In genomic region chr3:139189943-139190342, GRCh38 we compare ENCODE assay signal across 37 cellular contexts.
DNase-seq lines count a peak whose midpoint lies in the region; ATAC-seq, FAIRE-seq and TF ChIP-seq lines count a peak whose summit lies in the region.
"Had no signal": no experiment of that assay in that cellular context is flagged by ENCODE, and none has a peak within 500 bp of the region (broad histone marks: within the 10 kb centered on the region; RNA-seq: fewer than 3 reads in every experiment).

No MANE protein-coding gene starts in this region.

- H3K27me3 ChIP-seq in HCT116 (ENCODE audit: insufficient read depth, low read length) (no peaks in the 10 kb centered on the region), K562 (ENCODE audit: control insufficient read depth in 2 of 2, insufficient read depth in 2 of 2, low read length in 2 of 2) (no peaks in the 10 kb centered on the region), testis (no peaks in the 10 kb centered on the region)
- H3K27me3 ChIP-seq: BE2C; BLaER1; BLaER1 treated with 17β-estradiol and CSF1 and Interleukin-3, amounts not matched to agents 10 nM and 100 nM had no signal

- H3K4me1 ChIP-seq in HCT116 (ENCODE audit: control insufficient read depth in 1 of 2, insufficient read depth in 2 of 2, low read length in 2 of 2) (no peaks in the 10 kb centered on the region), K562 (replicated peaks in 1 of 2; ENCODE audit: control insufficient read depth in 2 of 2, insufficient read depth in 2 of 2, low read length in 2 of 2) (no peaks in the 10 kb centered on the region), testis (no peaks in the 10 kb centered on the region)
- H3K4me1 ChIP-seq: A549; BE2C; BLaER1; BLaER1 treated with 17β-estradiol and CSF1 and Interleukin-3, amounts not matched to agents 10 nM and 100 nM; Caco-2 had no signal

- no peak for TF ChIP-seq POLR2A in HCT116 (IDR thresholded peaks at IDR 0.05; ENCODE audit: borderline replicate concordance, extremely low read depth, insufficient read depth, insufficient read length)
- no peak for TF ChIP-seq POLR2A in K562 (conservative IDR thresholded peaks at IDR 0.05)
- no peak for TF ChIP-seq POLR2A in testis (IDR thresholded peaks at IDR 0.05)

- BruUV-seq in HCT116 (replicated peaks; lab: Mats Ljungman, UMichigan) (no TSS peak), K562 (replicated peaks; lab: Mats Ljungman, UMichigan) (no TSS peak)

- POLR2A ChIA-PET in HCT116 (lab: Charles Lee) (no interaction called here), WTC11 (lab: Charles Lee) (interaction anchor here (0.6 kb wide), 1 partner anchor 134 kb away, joined by 3 read pairs; no protein-coding TSS in a partner anchor), K562 (lab: Yijun Ruan, JAX) (interaction anchor here (0.6 kb wide), 1 partner anchor 136 kb away, joined by 3 read pairs; no protein-coding TSS in a partner anchor)

- H3K4me3 ChIP-seq in HCT116 (replicated peaks in 1 of 2; ENCODE audit: low read depth in 1 of 2, low read length in 2 of 2) (no peak overlapping the region), K562 (no peak overlapping the region), testis (no peak overlapping the region)
- H3K4me3 ChIP-seq: A549; BLaER1; BLaER1 treated with 17β-estradiol and CSF1 and Interleukin-3, amounts not matched to agents 10 nM and 100 nM had no signal

- H3K4me2 ChIP-seq in HCT116 (ENCODE audit: low read length) (no peak overlapping the region), K562 (ENCODE audit: insufficient read depth, low read length) (no peak overlapping the region)
- H3K4me2 ChIP-seq: A549; BLaER1; BLaER1 treated with 17β-estradiol and CSF1 and Interleukin-3, amounts not matched to agents 10 nM and 100 nM had no signal

- CTCF ChIA-PET in HCT116 (lab: Charles Lee) (no interaction called here), WTC11 (lab: Charles Lee) (interaction anchor here (0.8 to 1.0 kb wide), 2 partner anchors 78 to 130 kb away, joined by 3 to 4 read pairs; no protein-coding TSS in a partner anchor), K562 (lab: Yijun Ruan, JAX; ENCODE audit: low intra/inter-chr PET ratio) (no interaction called here)

- TF ChIP-seq RAD21 in HCT116 (IDR thresholded peaks at IDR 0.05; ENCODE audit: low read depth): no peak
- no peak for TF ChIP-seq RAD21 in K562 (CRISPR knock-in tag; conservative IDR thresholded peaks at IDR 0.05 in 1 of 2, IDR thresholded peaks at IDR 0.05 in 1 of 2)

- intact Hi-C loops in HCT116 (cut with micrococcal nuclease): no loop called here
- intact Hi-C loops in K562 (cut with micrococcal nuclease): loop anchor here (5.0 kb wide), 1 partner anchor 78 kb away; no protein-coding TSS in a partner anchor
- intact Hi-C loops in testis (cut with DNase I; ENCODE audit: low total_unique reads): no loop called here

- H3K9me2 ChIP-seq in HCT116 (ENCODE audit: insufficient read depth): no peaks in the 10 kb centered on the region

- H3K4me3 Mint-ChIP-seq in WTC11: no peak overlapping the region
- H3K4me3 Mint-ChIP-seq: B cell; CD14-positive monocyte; CD4-positive, alpha-beta memory T cell; CD4-positive, alpha-beta T cell; CD4-positive, CD25-positive, alpha-beta regulatory T cell; CD8-positive, alpha-beta memory T cell; CD8-positive, alpha-beta T cell had no signal

- peak overlapping the region; percentile 23; the same call in 1 of the 2 replicates for H3K27ac Mint-ChIP-seq in WTC11
- H3K27ac Mint-ChIP-seq: B cell; CD14-positive monocyte; CD4-positive, alpha-beta memory T cell; CD4-positive, alpha-beta T cell; CD4-positive, CD25-positive, alpha-beta regulatory T cell; CD8-positive, alpha-beta memory T cell; CD8-positive, alpha-beta T cell had no signal

- FAIRE-seq in K562 (lab: Jason Lieb, UNC): peak; percentile 67
- FAIRE-seq: A204.1, A549, D721Med had no signal

- TF ChIP-seq CTCF in HCT116 (IDR thresholded peaks at IDR 0.05 in 2 of 3, conservative IDR thresholded peaks at IDR 0.05 in 1 of 3; ENCODE audit: borderline replicate concordance in 1 of 3, insufficient read depth in 1 of 3, low read depth in 2 of 3, low read length in 2 of 3): no peak
- no peak for TF ChIP-seq CTCF in WTC11 (IDR thresholded peaks at IDR 0.05)
- no peak for TF ChIP-seq CTCF in K562 (IDR thresholded peaks at IDR 0.05 in 2 of 3, conservative IDR thresholded peaks at IDR 0.05 in 1 of 3; ENCODE audit: insufficient read depth in 2 of 3, low read depth in 1 of 3, low read length in 3 of 3)
- TF ChIP-seq CTCF in testis (IDR thresholded peaks at IDR 0.05): no peak

- peaks cover 2% of the 10 kb centered on the region; the same call in 1 of the 2 replicates for H3K4me1 Mint-ChIP-seq in WTC11
- H3K4me1 Mint-ChIP-seq: B cell; CD14-positive monocyte; CD4-positive, alpha-beta memory T cell; CD4-positive, CD25-positive, alpha-beta regulatory T cell; CD8-positive, alpha-beta memory T cell had no signal

- H3K9me3 Mint-ChIP-seq in WTC11: peaks cover 33% of the 10 kb centered on the region

- H3K9me3 ChIP-seq in HCT116 (ENCODE audit: control insufficient read depth in 1 of 2, insufficient read depth in 1 of 2, low read depth in 1 of 2, low read length in 2 of 2): no peaks in the 10 kb centered on the region
- no peaks in the 10 kb centered on the region for H3K9me3 ChIP-seq in K562 (replicated peaks; ENCODE audit: control insufficient read depth, insufficient read depth, low read depth, low read length)
- H3K9me3 ChIP-seq in testis: no peaks in the 10 kb centered on the region
- H3K9me3 ChIP-seq: A549, BE2C, Caco-2 had no signal

- no peak overlapping the region for H3K27ac ChIP-seq in HCT116 (ENCODE audit: low read depth, low read length)
- H3K27ac ChIP-seq in K562 (ENCODE audit: extremely low read depth, low read depth, low read length): no peak overlapping the region
- no peak overlapping the region for H3K27ac ChIP-seq in testis
- H3K27ac ChIP-seq: 22Rv1; A549; BLaER1; BLaER1 treated with 17β-estradiol and CSF1 and Interleukin-3, amounts not matched to agents 10 nM and 100 nM; C4-2B had no signal

- no peak for TF ChIP-seq EP300 in K562 (IDR thresholded peaks at IDR 0.05; ENCODE audit: low read length)

- H3K9ac ChIP-seq in HCT116 (ENCODE audit: low read length): no peak overlapping the region
- no peak overlapping the region for H3K9ac ChIP-seq in K562 (ENCODE audit: insufficient read depth in 1 of 2, low read depth in 2 of 2, low read length in 2 of 2)
- H3K9ac ChIP-seq: BLaER1; BLaER1 treated with 17β-estradiol and CSF1 and Interleukin-3, amounts not matched to agents 10 nM and 100 nM had no signal

- H3K36me3 Mint-ChIP-seq in WTC11: no peaks in the 10 kb centered on the region; the same call in 1 of the 2 replicates
- H3K36me3 Mint-ChIP-seq: CD14-positive monocyte; CD4-positive, alpha-beta memory T cell; CD4-positive, CD25-positive, alpha-beta regulatory T cell; CD8-positive, alpha-beta memory T cell; CD8-positive, alpha-beta T cell had no signal

- RAD21 ChIA-PET in HCT116 (lab: Charles Lee; ENCODE audit: low non-redundant PET in 1 of 2, low total read pairs in 2 of 2, uncharacterized antibody in 2 of 2, unreplicated experiment in 2 of 2): no interaction called here

- 21% methylated on average over 5 of the region's 5 CpGs for WGBS in K562 (ENCODE audit: insufficient coverage, low coverage, missing lambda C conversion rate)
- 58 to 77% methylated on average over 5 of the region's 5 CpGs for WGBS in testis, 2 donors

- ATAC-seq in HCT116: peak; percentile 54; the same call in 1 of the 2 replicates
- no peak for ATAC-seq in WTC11
- peak; percentile 82 for ATAC-seq in K562
- no peak for ATAC-seq in GM21825 (IDR thresholded peaks at IDR 0.05; ENCODE audit: unreplicated experiment)
- ATAC-seq in GM21529 (IDR thresholded peaks at IDR 0.05; ENCODE audit: unreplicated experiment): no peak
- ATAC-seq: A549; CD8-positive, alpha-beta T cell had no signal

- H3K79me2 ChIP-seq in HCT116 (ENCODE audit: insufficient read depth, low read length): no peaks in the 10 kb centered on the region
- no peaks in the 10 kb centered on the region for H3K79me2 ChIP-seq in K562 (ENCODE audit: control insufficient read depth, insufficient read depth, low read length)

- H2AFZ ChIP-seq in HCT116 (ENCODE audit: low read depth, low read length, poor library complexity, severe bottlenecking) (no peak overlapping the region), K562 (ENCODE audit: low read depth, low read length) (no peak overlapping the region)

- H4K20me1 ChIP-seq in HCT116 (ENCODE audit: insufficient read depth) (no peaks in the 10 kb centered on the region), K562 (replicated peaks; ENCODE audit: control insufficient read depth, insufficient read depth, low read length) (no peaks in the 10 kb centered on the region)
- H4K20me1 ChIP-seq: BLaER1; BLaER1 treated with 17β-estradiol and CSF1 and Interleukin-3, amounts not matched to agents 10 nM and 100 nM had no signal

- no peaks in the 10 kb centered on the region for H3K9me1 ChIP-seq in K562 (ENCODE audit: control insufficient read depth, insufficient read depth, low read length)

- DNase-seq in HCT116 (ENCODE audit: low read depth, low spot score) (no peak), WTC11 (ENCODE audit: low spot score) (no peak), K562 (ENCODE audit: extremely low read depth in 1 of 4, low spot score in 3 of 4) (no peak), testis (peak; percentile 53), nucleus accumbens (lab: John Stamatoyannopoulos, UW) (no peak)
- no peak for DNase-seq in activated T-cell treated with anti-CD3 and anti-CD28 coated beads, Interleukin-2, amount 50 U/mL, for 1 hour
- DNase-seq: 8988T; ACHN; AML-193; BE2C; C1 segment of cervical spinal cord; Caco-2; Calu3; CD4-positive, alpha-beta memory T cell; CD4-positive, alpha-beta T cell; CD4-positive, CD25-positive, alpha-beta regulatory T cell; CD8-positive, alpha-beta memory T cell; CD8-positive, alpha-beta T cell; COR-L47; DMS 273 treated with DMSO at 0.1 percent for 48 hours; DMS153; DMS53; DMS79; DMS79 treated with DMSO at 0.1 percent for 48 hours; DND-41; EL had no signal

- H3K36me3 ChIP-seq in HCT116 (ENCODE audit: control insufficient read depth in 1 of 2, insufficient read depth in 2 of 2, low read length in 2 of 2) (no peaks in the 10 kb centered on the region), K562 (ENCODE audit: control insufficient read depth, insufficient read depth, low read length) (no peaks in the 10 kb centered on the region), testis (ENCODE audit: low read depth, missing control alignments) (no peaks in the 10 kb centered on the region)
- H3K36me3 ChIP-seq: BE2C; BLaER1; BLaER1 treated with 17β-estradiol and CSF1 and Interleukin-3, amounts not matched to agents 10 nM and 100 nM had no signal

- in situ Hi-C loops in K562 (cut with MboI): no loop called here

- peaks cover 14% of the 10 kb centered on the region for H3K27me3 Mint-ChIP-seq in WTC11 (ENCODE audit: low read depth)
- H3K27me3 Mint-ChIP-seq: B cell; CD4-positive, alpha-beta memory T cell; CD4-positive, CD25-positive, alpha-beta regulatory T cell; CD8-positive, alpha-beta memory T cell had no signal

TF ChIP-seq in HCT116, 20 proteins besides CTCF, POLR2A, EP300 and RAD21 (continues in another document):
- no peak for TF ChIP-seq TCF7L2 (IDR thresholded peaks at IDR 0.05; ENCODE audit: borderline replicate concordance, extremely low read depth, insufficient read depth, insufficient read length)

TF ChIP-seq in WTC11, 78 proteins besides CTCF, POLR2A, EP300 and RAD21 (continues in another document):
- TF ChIP-seq SP1 (CRISPR knock-in tag; conservative IDR thresholded peaks at IDR 0.05): no peak

Comparison
In these comparisons a context has a peak if more than half of its experiments do, and no peak if none do; other contexts are left out.
1. ATAC-seq: peak in HCT116 (single experiment) and K562 (single experiment); none in WTC11 (single experiment), GM21825 (single experiment) and GM21529 (single experiment).